7 cellular contexts compared by ENCODE assay signal in the genomic region with DNA sequence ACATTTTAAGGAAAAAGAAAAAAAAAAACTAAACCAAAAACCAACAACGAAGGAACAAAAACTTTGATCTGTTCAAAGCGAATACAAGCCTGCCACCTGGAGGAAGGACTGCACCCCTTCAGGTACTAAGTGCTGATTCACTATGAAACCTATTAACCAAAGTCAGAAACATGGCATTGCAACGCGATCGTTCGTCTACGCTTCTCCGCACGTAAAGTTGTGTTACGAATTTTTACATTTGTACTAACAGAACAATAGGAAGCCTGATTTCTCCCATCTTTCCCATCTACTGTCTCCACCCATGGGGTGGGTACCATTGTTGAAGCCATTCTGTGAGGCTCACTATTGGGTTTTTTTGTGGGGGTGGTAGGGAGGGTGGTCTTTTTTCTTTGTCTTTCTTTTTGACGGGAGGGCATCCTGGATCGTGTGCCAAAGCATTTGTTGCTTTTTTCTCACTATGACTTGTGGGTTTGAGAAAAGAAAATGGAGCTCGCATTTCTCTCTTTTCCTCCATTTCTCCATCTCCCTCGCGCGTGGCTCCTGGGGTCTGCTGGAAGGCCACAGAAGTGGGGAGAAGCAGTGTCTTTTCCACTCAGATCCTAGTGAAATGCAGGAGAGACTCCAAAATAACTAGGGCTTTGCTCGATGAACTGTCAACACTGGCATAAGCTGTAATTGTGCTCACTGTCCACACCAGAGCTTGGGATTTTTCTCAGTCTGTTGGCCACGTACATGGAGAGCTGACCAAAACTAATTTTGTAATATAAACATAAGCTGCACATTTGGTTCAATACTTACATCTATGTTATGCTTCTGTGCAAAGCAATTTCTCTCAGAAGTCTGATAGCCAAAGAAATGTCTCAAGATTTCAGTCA.
DNase-seq lines count a peak whose midpoint lies in the region; ATAC-seq, FAIRE-seq and TF ChIP-seq lines count a peak whose summit lies in the region.

No MANE protein-coding gene starts in this region.

- H3K27ac ChIP-seq in OCI-LY7 (ENCODE audit: low read depth, low read length, poor library complexity, severe bottlenecking) (no peak overlapping the region), astrocyte (ENCODE audit: low read depth, low read length) (no peak overlapping the region), iPS-18a (ENCODE audit: low read length) (peak overlapping the region; percentile 30)

- H3K36me3 ChIP-seq in OCI-LY7 (ENCODE audit: insufficient read depth, low read length) (no peaks in the 10 kb centered on the region), astrocyte (ENCODE audit: insufficient read depth, low read length) (no peaks in the 10 kb centered on the region), iPS-18a (ENCODE audit: control insufficient read depth, low read depth, low read length) (no peaks in the 10 kb centered on the region)

- intact Hi-C loops in OCI-LY7 (cut with micrococcal nuclease; ENCODE audit: unreplicated experiment) = loop anchor here (5.0 kb wide), 1 partner anchor 533 kb away; no protein-coding TSS in a partner anchor

- CTCF ChIA-PET in OCI-LY7 (lab: Charles Lee; ENCODE audit: unreplicated experiment) = no interaction called here

- TF ChIP-seq CTCF in OCI-LY7 (conservative IDR thresholded peaks at IDR 0.05; ENCODE audit: low read length) (peak; percentile 75), astrocyte (IDR thresholded peaks at IDR 0.05; ENCODE audit: insufficient read depth, low read depth, low read length) (peak; percentile 94)

- H3K79me2 ChIP-seq in OCI-LY7 (ENCODE audit: insufficient read depth, low read depth, low read length) (no peaks in the 10 kb centered on the region), astrocyte (ENCODE audit: insufficient read depth, low read length) (no peaks in the 10 kb centered on the region)

- peaks cover 2% of the 10 kb centered on the region for H3K27me3 ChIP-seq in astrocyte (ENCODE audit: insufficient read depth, low read length)
- H3K27me3 ChIP-seq in iPS-18a (ENCODE audit: control insufficient read depth, insufficient read depth, low read length) = no peaks in the 10 kb centered on the region

- H3K27ac Mint-ChIP-seq in astrocyte (ENCODE audit: unreplicated experiment) = peak overlapping the region; percentile 49

- ATAC-seq in GM19452 (IDR thresholded peaks at IDR 0.05; ENCODE audit: unreplicated experiment) (peak; percentile 82), HG03571 (IDR thresholded peaks at IDR 0.05; ENCODE audit: unreplicated experiment) (peak; percentile 77)

- H3K4me1 ChIP-seq in OCI-LY7 (ENCODE audit: insufficient read depth, low read length, poor library complexity, severe bottlenecking) (no peaks in the 10 kb centered on the region), astrocyte (ENCODE audit: insufficient read depth, low read length) (peaks cover 3% of the 10 kb centered on the region), iPS-18a (ENCODE audit: control insufficient read depth, low read depth, low read length) (peaks cover 25% of the 10 kb centered on the region)

- H3K9ac ChIP-seq in astrocyte (ENCODE audit: low read length) (peak overlapping the region; percentile 46), iPS-18a (ENCODE audit: low read length) (peak overlapping the region; percentile 29)

- H3K9me2 ChIP-seq in OCI-LY7 (ENCODE audit: insufficient read depth, low read length) = no peaks in the 10 kb centered on the region; the same call in 1 of the 2 replicates

- no peaks in the 10 kb centered on the region for H3K9me3 Mint-ChIP-seq in astrocyte (ENCODE audit: unreplicated experiment)

- no peak overlapping the region for H3K4me2 ChIP-seq in OCI-LY7 (ENCODE audit: low read length)
- H3K4me2 ChIP-seq in astrocyte (ENCODE audit: low read length) = peak overlapping the region; percentile 84

- no peak overlapping the region for H3K4me3 Mint-ChIP-seq in astrocyte (ENCODE audit: unreplicated experiment)

- no TSS peak for BruUV-seq in OCI-LY7 (replicated peaks; lab: Mats Ljungman, UMichigan)

- H3K4me1 Mint-ChIP-seq in astrocyte (ENCODE audit: low read depth, unreplicated experiment) = peaks cover 2% of the 10 kb centered on the region

- DNase-seq in ELR (ENCODE audit: low read depth) = peak; percentile 67
- DNase-seq in OCI-LY7 (ENCODE audit: low spot score) = peak; percentile 36
- peak; percentile 45 for DNase-seq in astrocyte (ENCODE audit: low read depth)
- peak in 3 of 4 experiments; percentile 2 to 11 (median 3) for DNase-seq in stimulated activated CD4-positive, alpha-beta T cell treated with anti-CD3 and anti-CD28 coated beads, Interleukin-1b, Interleukin-23, amount 100 ng/mL, for 24 hours (ENCODE audit: low read depth in 4 of 4, low spot score in 1 of 4)

- H4K20me1 ChIP-seq in OCI-LY7 (ENCODE audit: insufficient read depth, low read length) (no peaks in the 10 kb centered on the region), astrocyte (ENCODE audit: insufficient read depth, low read length) (no peaks in the 10 kb centered on the region)

- peak; percentile 95 for FAIRE-seq in astrocyte (lab: Jason Lieb, UNC)

- no peak overlapping the region for H3K4me3 ChIP-seq in OCI-LY7 (ENCODE audit: low read depth, low read length, poor library complexity, severe bottlenecking)
- H3K4me3 ChIP-seq in astrocyte (ENCODE audit: insufficient read depth, low read depth, low read length) = peak overlapping the region; percentile 23
- peak overlapping the region; percentile 31 for H3K4me3 ChIP-seq in iPS-18a (ENCODE audit: low read length)

- no peak overlapping the region for H2AFZ ChIP-seq in OCI-LY7 (ENCODE audit: low read length)
- peak overlapping the region; percentile 75 for H2AFZ ChIP-seq in astrocyte (ENCODE audit: low read depth, low read length)

- H3K27me3 Mint-ChIP-seq in astrocyte (ENCODE audit: low read depth, unreplicated experiment) = no peaks in the 10 kb centered on the region

- no peaks in the 10 kb centered on the region for H3K36me3 Mint-ChIP-seq in astrocyte (ENCODE audit: low read depth, unreplicated experiment)

- no peaks in the 10 kb centered on the region for H3K9me3 ChIP-seq in OCI-LY7 (ENCODE audit: low read length)
- no peaks in the 10 kb centered on the region for H3K9me3 ChIP-seq in astrocyte (ENCODE audit: insufficient read depth, low read depth, low read length)
- H3K9me3 ChIP-seq in iPS-18a (ENCODE audit: control insufficient read depth, low read depth, low read length) = no peaks in the 10 kb centered on the region

- POLR2A ChIA-PET in OCI-LY7 (lab: Charles Lee) = no interaction called here

Comparison
In these comparisons a context has a peak if more than half of its experiments do, and no peak if none do; other contexts are left out.
1. DNase-seq: peak in every context shown above with its lines; median percentile 67 in ELR; 45 in astrocyte; 36 in OCI-LY7; 3 in stimulated activated CD4-positive, alpha-beta T cell treated with anti-CD3 and anti-CD28 coated beads, Interleukin-1b, Interleukin-23, amount 100 ng/mL, for 24 hours.